Comparison of ENCODE assay signal across 16 cellular contexts in the genomic region with DNA sequence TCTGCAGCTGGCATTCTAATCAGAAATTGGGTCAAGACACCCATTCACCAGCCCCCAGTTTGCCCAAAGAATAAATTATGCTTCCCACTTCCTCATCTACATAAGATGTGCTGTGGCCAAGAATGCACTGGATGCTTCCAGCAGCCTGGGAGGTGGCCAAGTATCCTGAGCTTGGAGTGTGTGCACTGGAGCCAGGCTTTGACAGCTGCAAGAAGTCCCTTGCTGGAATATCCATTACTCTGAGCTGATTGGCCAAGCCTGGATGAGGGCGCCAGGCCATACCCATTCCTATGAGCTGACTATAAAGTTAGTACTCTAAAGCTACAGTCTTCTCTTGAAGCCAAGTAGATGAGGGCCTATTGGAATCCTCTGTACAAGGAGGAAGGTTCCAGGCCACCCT.
DNase-seq lines count a peak whose midpoint lies in the region; ATAC-seq and TF ChIP-seq lines count a peak whose summit lies in the region.
"Had no signal": no experiment of that assay in that cellular context is flagged by ENCODE, and none has a peak within 500 bp of the region (broad histone marks: within the 10 kb centered on the region; RNA-seq: fewer than 3 reads in every experiment).

No MANE protein-coding gene starts in this region.

- H3K9ac ChIP-seq in IMR-90 (ENCODE audit: low read depth, low read length) (no peak overlapping the region), colonic mucosa (ENCODE audit: low read depth in 2 of 2, low read length in 2 of 2) (no peak overlapping the region)

- no peak overlapping the region for H4K8ac ChIP-seq in IMR-90 (ENCODE audit: low read depth in 2 of 2, low read length in 2 of 2)

- H3K36me3 Mint-ChIP-seq in Calu3 (ENCODE audit: insufficient read depth, unreplicated experiment) = no peaks in the 10 kb centered on the region

- dilution Hi-C loops in IMR-90 (cut with HindIII; ENCODE audit: low sequenced_read_pairs, unreplicated experiment) = no loop called here

- POLR2A ChIA-PET in IMR-90 (lab: Charles Lee; ENCODE audit: unreplicated experiment) = no interaction called here

- no peaks in the 10 kb centered on the region for H3K27me3 Mint-ChIP-seq in Calu3 (ENCODE audit: unreplicated experiment)
- H3K27me3 Mint-ChIP-seq: activated B cell treated with CpG ODN at 0.5 μM for 24 hours; activated T-cell treated with anti-CD3 and anti-CD28 coated beads, Interleukin-2, amount 50 U/mL, for 24 hours; stimulated activated naive CD8-positive, alpha-beta T cell treated with anti-CD3 and anti-CD28 coated beads, Interleukin-15, Interleukin-2, amounts not matched to agents 100 ng/mL and 50 ng/mL, for 24 hours had no signal

- no CpG with 5 or more reads among the region's 1 CpG for WGBS in IMR-90 (ENCODE audit: extremely low coverage in 2 of 2, insufficient read length in 1 of 2), 2 experiments

- no peak overlapping the region for H2AK9ac ChIP-seq in IMR-90 (replicated peaks; ENCODE audit: low read depth, low read length, poor library complexity)

- H4K91ac ChIP-seq in IMR-90 (ENCODE audit: insufficient read depth, low read depth, low read length) = no peak overlapping the region

- no peaks in the 10 kb centered on the region for H3K27me3 ChIP-seq in IMR-90 (ENCODE audit: control insufficient read depth, insufficient read depth, low read length)
- H3K27me3 ChIP-seq in colonic mucosa = no peaks in the 10 kb centered on the region
- H3K27me3 ChIP-seq: breast epithelium had no signal

- H3K27ac ChIP-seq in IMR-90 (ENCODE audit: insufficient read depth, low read length) = peak overlapping the region; percentile 5; the same call in 1 of the 2 replicates
- H3K27ac ChIP-seq in colonic mucosa = no peak overlapping the region
- H3K27ac ChIP-seq: breast epithelium, SK-N-MC had no signal

- H3K4me1 Mint-ChIP-seq in Calu3 (ENCODE audit: low read depth, unreplicated experiment) = no peaks in the 10 kb centered on the region
- H3K4me1 Mint-ChIP-seq: activated B cell treated with CpG ODN at 0.5 μM for 24 hours had no signal

- TF ChIP-seq CTCF in IMR-90 (conservative IDR thresholded peaks at IDR 0.05; ENCODE audit: low read depth, low read length) (no peak), colonic mucosa (IDR thresholded peaks at IDR 0.05) (no peak), Calu3 (IDR thresholded peaks at IDR 0.05; ENCODE audit: unreplicated experiment) (no peak)

- no peak overlapping the region for H3K4me3 Mint-ChIP-seq in Calu3 (ENCODE audit: low read depth, unreplicated experiment)
- H3K4me3 Mint-ChIP-seq: activated B cell treated with CpG ODN at 0.5 μM for 24 hours; activated T-cell treated with anti-CD3 and anti-CD28 coated beads, Interleukin-2, amount 50 U/mL, for 24 hours; H9; stimulated activated naive CD8-positive, alpha-beta T cell treated with anti-CD3 and anti-CD28 coated beads, Interleukin-15, Interleukin-2, amounts not matched to agents 100 ng/mL and 50 ng/mL, for 24 hours had no signal

- BruUV-seq in IMR-90 (replicated peaks; lab: Mats Ljungman, UMichigan) = no TSS peak
- no TSS peak for BruUV-seq in Calu3 (replicated peaks; lab: Mats Ljungman, UMichigan)

- CTCF ChIA-PET in IMR-90 (lab: Yijun Ruan, JAX) = no interaction called here
- CTCF ChIA-PET in Calu3 (lab: Charles Lee) = interaction anchor here (1.2 kb wide), 1 partner anchor 9 kb away, joined by 4 read pairs; no protein-coding TSS in a partner anchor

- H3K9me3 ChIP-seq in IMR-90 (ENCODE audit: control insufficient read depth, insufficient read depth, low read length) = no peaks in the 10 kb centered on the region; the same call in 1 of the 2 replicates
- H3K9me3 ChIP-seq in colonic mucosa = no peaks in the 10 kb centered on the region
- H3K9me3 ChIP-seq: breast epithelium had no signal

- no peak overlapping the region for H2AK5ac ChIP-seq in IMR-90 (ENCODE audit: low read depth, low read length)

- DNase-seq in IMR-90 = peak; percentile 72
- DNase-seq in colonic mucosa = peak; percentile 50
- DNase-seq in kidney tubule cell (ENCODE audit: low spot score) = peak; percentile 80
- DNase-seq in skeletal muscle cell (ENCODE audit: low read depth) = peak; percentile 73
- no peak for DNase-seq in cerebellum (ENCODE audit: low spot score)
- no peak for DNase-seq in Calu3
- DNase-seq: activated B cell treated with CpG ODN at 0.5 μM for 24 hours; activated T-cell treated with anti-CD3 and anti-CD28 coated beads, Interleukin-2, amount 50 U/mL, for 24 hours; H9; NCI-H1417 treated with DMSO at 0.1 percent for 48 hours; stimulated activated CD4-positive, alpha-beta T cell treated with anti-CD3 and anti-CD28 coated beads, Interleukin-2, amount 100 ng/mL, for 48 hours had no signal

- no peak overlapping the region; the same call in 1 of the 2 replicates for H3K18ac ChIP-seq in IMR-90 (ENCODE audit: low read depth, low read length)

- peaks cover 11% of the 10 kb centered on the region for H3K9me1 ChIP-seq in IMR-90 (ENCODE audit: insufficient read depth, low read length)

- H3K79me1 ChIP-seq in IMR-90 (ENCODE audit: low read depth in 1 of 2, low read length in 2 of 2) = no peaks in the 10 kb centered on the region

- H3K9me3 Mint-ChIP-seq in Calu3 (ENCODE audit: low read depth, unreplicated experiment) = no peaks in the 10 kb centered on the region
- H3K9me3 Mint-ChIP-seq: activated B cell treated with CpG ODN at 0.5 μM for 24 hours, H9 had no signal

- no peak overlapping the region for H4K5ac ChIP-seq in IMR-90 (ENCODE audit: low read depth, low read length)

- H2BK20ac ChIP-seq in IMR-90 (ENCODE audit: low read depth, low read length) = no peak overlapping the region

- no peak overlapping the region for H2BK15ac ChIP-seq in IMR-90 (ENCODE audit: low read depth, low read length)

- no peak overlapping the region for H3K27ac Mint-ChIP-seq in Calu3 (ENCODE audit: unreplicated experiment)
- H3K27ac Mint-ChIP-seq: activated B cell treated with CpG ODN at 0.5 μM for 24 hours; activated T-cell treated with anti-CD3 and anti-CD28 coated beads, Interleukin-2, amount 50 U/mL, for 24 hours; stimulated activated naive CD8-positive, alpha-beta T cell treated with anti-CD3 and anti-CD28 coated beads, Interleukin-15, Interleukin-2, amounts not matched to agents 100 ng/mL and 50 ng/mL, for 24 hours had no signal

- H2BK120ac ChIP-seq in IMR-90 (ENCODE audit: low read depth, low read length) = no peak overlapping the region

- no peak overlapping the region for H2AFZ ChIP-seq in IMR-90 (replicated peaks; ENCODE audit: low read length, poor library complexity)

- no peak overlapping the region for H3K14ac ChIP-seq in IMR-90 (replicated peaks; ENCODE audit: low read depth, low read length)

- no peak overlapping the region for H3K23ac ChIP-seq in IMR-90 (ENCODE audit: low read depth, low read length)

- in situ Hi-C loops in IMR-90 (cut with MboI; ENCODE audit: low sequenced_read_pairs) = no loop called here

- H3K4me1 ChIP-seq in IMR-90 (ENCODE audit: control insufficient read depth, insufficient read depth, low read length) (peaks cover 4% of the 10 kb centered on the region), colonic mucosa (no peaks in the 10 kb centered on the region)

- ATAC-seq in IMR-90 (ENCODE audit: low read depth) (peak; percentile 90), GM18520 (IDR thresholded peaks at IDR 0.05; ENCODE audit: unreplicated experiment) (no peak), GM21786 (IDR thresholded peaks at IDR 0.05; ENCODE audit: unreplicated experiment) (no peak)

- no peak for TF ChIP-seq RAD21 in IMR-90 (IDR thresholded peaks at IDR 0.05; ENCODE audit: low read length)

- intact Hi-C loops in IMR-90 (cut with micrococcal nuclease) (loop anchor here (5.0 kb wide), 1 partner anchor 130 kb away; no protein-coding TSS in a partner anchor), colonic mucosa (cut with DNase I) (no loop called here), Calu3 (cut with micrococcal nuclease; ENCODE audit: unreplicated experiment) (no loop called here)

- H3K36me3 ChIP-seq in IMR-90 (ENCODE audit: control insufficient read depth, insufficient read depth, low read length) (no peaks in the 10 kb centered on the region), colonic mucosa (no peaks in the 10 kb centered on the region)
- H3K36me3 ChIP-seq: breast epithelium had no signal

- no peak for TF ChIP-seq POLR2A in IMR-90 (IDR thresholded peaks at IDR 0.05; ENCODE audit: low read depth, low read length)

- H3K56ac ChIP-seq in IMR-90 (ENCODE audit: extremely low read depth, insufficient read depth, low read length) = no peak overlapping the region

- H4K20me1 ChIP-seq in IMR-90 (ENCODE audit: insufficient read depth, low read length) = no peaks in the 10 kb centered on the region

- no peak overlapping the region for H3K4ac ChIP-seq in IMR-90 (ENCODE audit: low read depth, low read length)

- no peak overlapping the region for H3K4me2 ChIP-seq in IMR-90 (ENCODE audit: low read depth, low read length)

- H3K4me3 ChIP-seq in IMR-90 (ENCODE audit: insufficient read depth, low read depth, low read length) = no peak overlapping the region
- H3K4me3 ChIP-seq in colonic mucosa = no peak overlapping the region
- no peak overlapping the region for H3K4me3 ChIP-seq in skeletal muscle cell (ENCODE audit: low read depth, low read length)
- H3K4me3 ChIP-seq: breast epithelium, SK-N-MC had no signal

- H2BK5ac ChIP-seq in IMR-90 (ENCODE audit: low read depth, low read length, poor library complexity, severe bottlenecking) = no peak overlapping the region

TF ChIP-seq in IMR-90, 13 proteins besides CTCF, POLR2A, EP300 and RAD21:
- TF ChIP-seq FOS (IDR thresholded peaks at IDR 0.05; ENCODE audit: low read depth, low read length) (no peak), CHD1 (IDR thresholded peaks at IDR 0.05; ENCODE audit: low read depth, low read length) (no peak), RFX5 (IDR thresholded peaks at IDR 0.05; ENCODE audit: low read depth, low read length) (no peak)
- TF ChIP-seq, protein P1, sequence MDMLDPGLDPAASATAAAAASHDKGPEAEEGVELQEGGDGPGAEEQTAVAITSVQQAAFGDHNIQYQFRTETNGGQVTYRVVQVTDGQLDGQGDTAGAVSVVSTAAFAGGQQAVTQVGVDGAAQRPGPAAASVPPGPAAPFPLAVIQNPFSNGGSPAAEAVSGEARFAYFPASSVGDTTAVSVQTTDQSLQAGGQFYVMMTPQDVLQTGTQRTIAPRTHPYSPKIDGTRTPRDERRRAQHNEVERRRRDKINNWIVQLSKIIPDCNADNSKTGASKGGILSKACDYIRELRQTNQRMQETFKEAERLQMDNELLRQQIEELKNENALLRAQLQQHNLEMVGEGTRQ (IDR thresholded peaks at IDR 0.05; ENCODE audit: low read depth, low read length) = no peak
TF ChIP-seq in IMR-90: peak in this region for 0.

Comparison
In these comparisons a context has a peak if more than half of its experiments do, and no peak if none do; other contexts are left out.
1. DNase-seq: peak in IMR-90 (single experiment), colonic mucosa (single experiment), kidney tubule cell (single experiment) and skeletal muscle cell (single experiment); none in cerebellum (single experiment) and Calu3 (single experiment).